8 cellular contexts compared by ENCODE assay signal in the genomic region with DNA sequence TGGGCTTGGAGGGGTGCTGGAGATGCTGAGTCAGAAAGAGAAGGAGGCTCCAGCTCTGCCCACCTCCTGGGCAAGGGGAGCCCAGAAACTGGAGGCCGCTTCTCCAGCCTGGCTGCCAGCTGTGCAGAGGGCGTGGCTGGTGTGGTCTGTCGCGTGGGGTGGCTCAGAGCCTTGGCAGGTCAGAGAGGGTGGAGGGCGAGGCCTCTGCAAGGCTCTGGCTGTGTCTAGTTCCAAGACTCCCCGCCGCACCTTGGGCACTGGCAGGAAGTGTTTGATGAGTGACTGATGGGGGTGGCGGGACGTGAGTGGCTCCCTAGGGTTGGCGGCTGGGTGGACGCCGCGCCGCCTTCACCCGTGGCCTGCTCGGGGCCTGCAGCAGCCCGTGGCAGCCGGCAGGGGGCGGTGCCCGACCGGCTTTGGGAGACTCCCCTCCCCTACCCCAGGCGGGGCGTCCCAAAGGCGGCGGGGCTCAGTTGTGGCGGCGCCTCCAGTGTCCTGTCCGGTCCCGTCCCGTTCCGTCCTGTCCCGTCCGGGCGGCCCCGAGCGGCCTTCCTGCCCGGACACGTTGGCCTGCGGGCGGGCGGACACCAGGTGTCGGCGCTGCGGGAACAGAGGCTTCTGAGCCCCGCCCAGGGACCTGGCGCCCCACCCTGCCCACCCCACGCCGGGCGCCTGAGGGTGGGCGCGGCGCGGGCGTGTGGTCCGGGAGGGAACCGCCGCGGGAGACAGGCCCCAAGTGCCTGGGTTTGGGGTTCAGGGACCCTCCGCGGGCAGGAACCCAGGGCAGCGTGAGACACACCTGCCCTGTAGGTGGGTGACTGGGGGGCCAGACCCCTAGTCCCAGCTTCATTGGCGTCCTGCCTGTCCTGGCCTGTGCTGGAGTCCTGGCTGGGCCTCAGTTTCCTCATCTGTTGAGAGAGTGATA. TPM values are rescaled to one million over a fixed set of nuclear protein-coding genes. Genes with fewer than 3 reads are reported as not detected.
DNase-seq lines count a peak whose midpoint lies in the region; ATAC-seq, FAIRE-seq and TF ChIP-seq lines count a peak whose summit lies in the region.

No MANE protein-coding gene starts in this region.

- peak overlapping the region; percentile 36 to 62 for H3K4me3 Mint-ChIP-seq in activated T-cell treated with anti-CD3 and anti-CD28 coated beads, Interleukin-2, amount 50 U/mL, for 72 hours

- intact Hi-C loops in testis (cut with DNase I; ENCODE audit: low total_unique reads), result loop anchor here (5.0 to 10.0 kb wide), 2 partner anchors 175 to 723 kb away; no protein-coding TSS in a partner anchor

- no peak for FAIRE-seq in GM18507 (lab: Jason Lieb, UNC)

- no peaks in the 10 kb centered on the region for H3K27me3 ChIP-seq in testis

- peaks cover 30% of the 10 kb centered on the region for H3K4me1 ChIP-seq in testis

- no peaks in the 10 kb centered on the region for H3K9me3 ChIP-seq in testis

- H3K4me3 ChIP-seq in fibroblast of the aortic adventitia (ENCODE audit: low read depth, low read length) (peak overlapping the region; percentile 41), testis (peak overlapping the region; percentile 40 to 49)

- 33 to 44% methylated on average over 3 to 18 of the region's 62 CpGs for WGBS in testis, 2 donors

- H3K9me3 Mint-ChIP-seq in activated T-cell treated with anti-CD3 and anti-CD28 coated beads, Interleukin-2, amount 50 U/mL, for 72 hours, result no peaks in the 10 kb centered on the region

- H3K27me3 Mint-ChIP-seq in activated T-cell treated with anti-CD3 and anti-CD28 coated beads, Interleukin-2, amount 50 U/mL, for 72 hours (ENCODE audit: low read depth), result no peaks in the 10 kb centered on the region

- H3K36me3 ChIP-seq in testis (ENCODE audit: low read depth, missing control alignments), result no peaks in the 10 kb centered on the region

- no peak overlapping the region for H3K27ac Mint-ChIP-seq in activated T-cell treated with anti-CD3 and anti-CD28 coated beads, Interleukin-2, amount 50 U/mL, for 72 hours

- H3K4me1 Mint-ChIP-seq in activated T-cell treated with anti-CD3 and anti-CD28 coated beads, Interleukin-2, amount 50 U/mL, for 72 hours (ENCODE audit: low read depth), result peaks cover 20% of the 10 kb centered on the region

- no peaks in the 10 kb centered on the region for H3K36me3 Mint-ChIP-seq in activated T-cell treated with anti-CD3 and anti-CD28 coated beads, Interleukin-2, amount 50 U/mL, for 72 hours (ENCODE audit: insufficient read depth in 2 of 2)

- peak; percentile 76 for TF ChIP-seq CTCF in fibroblast of the aortic adventitia (IDR thresholded peaks at IDR 0.05; ENCODE audit: insufficient read depth, low read length)
- peak in 2 of 3 donors; percentile 49 to 72 for TF ChIP-seq CTCF in omental fat pad (IDR thresholded peaks at IDR 0.05)
- TF ChIP-seq CTCF in testis (IDR thresholded peaks at IDR 0.05), result peak; percentile 75 to 81 (median 79)

- ATAC-seq in activated T-cell treated with anti-CD3 and anti-CD28 coated beads, Interleukin-2, amount 50 U/mL, for 72 hours (replicated peaks in 1 of 2), result peak; percentile 86 to 88
- ATAC-seq in omental fat pad (ENCODE audit: low FRiP score) (peak; percentile 58), GM18907 (IDR thresholded peaks at IDR 0.05; ENCODE audit: unreplicated experiment) (no peak)

- TF ChIP-seq POLR2A in testis (IDR thresholded peaks at IDR 0.05), result no peak

- DNase-seq in GM18507 (ENCODE audit: extremely low spot score, insufficient read length, low read depth), result peak; percentile 58
- DNase-seq in NOMO-1 treated with DMSO at 0.1 percent for 48 hours (lab: John Stamatoyannopoulos, UW; ENCODE audit: unreplicated experiment), result peak; percentile 45
- peak; percentile 73 to 82 for DNase-seq in activated T-cell treated with anti-CD3 and anti-CD28 coated beads, Interleukin-2, amount 50 U/mL, for 72 hours
- DNase-seq in fibroblast of the aortic adventitia (ENCODE audit: low read depth), result peak; percentile 58
- no peak for DNase-seq in omental fat pad (ENCODE audit: low spot score)
- DNase-seq in testis, result peak; percentile 70
- no peak for DNase-seq in DMS114 treated with DMSO at 0.1 percent for 48 hours (lab: John Stamatoyannopoulos, UW; ENCODE audit: unreplicated experiment)

- H3K27ac ChIP-seq in testis, result peak overlapping the region in 1 of 2 donors; percentile 52

RNA-seq across cellular contexts. Expression of a gene that starts 39.7 kb away (rescaled TPM):
- total RNA-seq in activated T-cell treated with anti-CD3 and anti-CD28 coated beads, Interleukin-2, amount 50 U/mL, for 72 hours, result not detected
- total RNA-seq in fibroblast of the aortic adventitia (ENCODE audit: low replicate concordance), result 0.25 and 0.36 TPM in 2 replicates
- 1 to 10 TPM in 1 of 4 donors, under 1 TPM in 2, not detected in 1; 0.37 to 5.5 (median 0.75) TPM for total RNA-seq in omental fat pad
- under 1 TPM; 0.50 to 0.94 TPM for total RNA-seq in testis
- 1.0 TPM for polyA plus RNA-seq in testis (ENCODE audit: insufficient read depth, low read depth, low replicate concordance)

Comparison
In these comparisons a context has a peak if more than half of its experiments do, and no peak if none do; other contexts are left out.
1. DNase-seq: peak in GM18507 (single experiment), NOMO-1 treated with DMSO at 0.1 percent for 48 hours (single experiment), activated T-cell treated with anti-CD3 and anti-CD28 coated beads, Interleukin-2, amount 50 U/mL, for 72 hours (2 of 2), fibroblast of the aortic adventitia (single experiment) and testis (single experiment); none in omental fat pad (single experiment) and DMS114 treated with DMSO at 0.1 percent for 48 hours (single experiment).
2. Peak in every context shown above with its lines, with median percentiles within 50 percentile points of each other: CTCF ChIP-seq.